Comparison of ENCODE assay signal across 13 cellular contexts in genomic region chr4:70801265-70801809, GRCh38. TPM values are rescaled to one million over a fixed set of nuclear protein-coding genes. Genes with fewer than 3 reads are reported as not detected.
DNase-seq lines count a peak whose midpoint lies in the region; ATAC-seq and TF ChIP-seq lines count a peak whose summit lies in the region.
"Had no signal": no experiment of that assay in that cellular context is flagged by ENCODE, and none has a peak within 500 bp of the region (broad histone marks: within the 10 kb centered on the region; RNA-seq: fewer than 3 reads in every experiment).

No MANE protein-coding gene starts in this region.

- WGBS in H9 (ENCODE audit: extremely low coverage, insufficient read length, low lambda C conversion rate): no CpG with 5 or more reads among the region's 1 CpG

- H3K27ac ChIP-seq in CD4-positive, alpha-beta T cell (ENCODE audit: low read depth, low read length): no peak overlapping the region
- no peak overlapping the region for H3K27ac ChIP-seq in H9 (ENCODE audit: insufficient read length, low read depth, low read length)

- H4K8ac ChIP-seq in H9 (replicated peaks; ENCODE audit: insufficient read length, low read depth, low read length): no peak overlapping the region

- no peak overlapping the region for H3K18ac ChIP-seq in H9 (ENCODE audit: insufficient read length, low read depth, low read length)

- H2AK5ac ChIP-seq in H9 (ENCODE audit: insufficient read length, low read length): no peak overlapping the region

- H4K5ac ChIP-seq in H9 (ENCODE audit: insufficient read length, low read depth, low read length): no peak overlapping the region

- no peak overlapping the region for H2BK12ac ChIP-seq in H9 (ENCODE audit: insufficient read length, low read depth, low read length)

- no peak overlapping the region for H2BK5ac ChIP-seq in H9 (ENCODE audit: insufficient read length, low read length)

- no peak overlapping the region for H3K56ac ChIP-seq in H9 (ENCODE audit: insufficient read length, low read depth, low read length)

- peaks cover 6% of the 10 kb centered on the region for H3K36me3 Mint-ChIP-seq in CD4-positive, alpha-beta T cell (ENCODE audit: low read depth)
- H3K36me3 Mint-ChIP-seq in T-cell: peaks cover 10% of the 10 kb centered on the region
- H3K36me3 Mint-ChIP-seq in H9 (ENCODE audit: insufficient read depth in 1 of 3, low read depth in 3 of 3): peaks cover 1 to 14% (median 13%) of the 10 kb centered on the region in 3 experiments; a peak in 6 of 7 replicates

- H3K27me3 ChIP-seq in CD4-positive, alpha-beta T cell (ENCODE audit: control insufficient read depth, insufficient read depth, low read length): no peaks in the 10 kb centered on the region
- H3K27me3 ChIP-seq in H9 (ENCODE audit: insufficient read depth, low read length): no peaks in the 10 kb centered on the region

- no peaks in the 10 kb centered on the region for H3K27me3 Mint-ChIP-seq in CD4-positive, alpha-beta T cell
- H3K27me3 Mint-ChIP-seq in T-cell (no peaks in the 10 kb centered on the region), H9 (ENCODE audit: low read depth) (no peaks in the 10 kb centered on the region; the same call in 1 of the 2 replicates)
- H3K27me3 Mint-ChIP-seq: B cell had no signal

- no peaks in the 10 kb centered on the region for H4K20me1 ChIP-seq in H9 (ENCODE audit: control insufficient read depth, insufficient read depth, insufficient read length)

- H3K4me3 Mint-ChIP-seq in CD4-positive, alpha-beta T cell: no peak overlapping the region
- H3K4me3 Mint-ChIP-seq in T-cell (peak overlapping the region in 1 of 3 donors; percentile 40), H9 (no peak overlapping the region)
- H3K4me3 Mint-ChIP-seq: B cell, nephron had no signal

- no peaks in the 10 kb centered on the region for H3K9me3 ChIP-seq in CD4-positive, alpha-beta T cell (ENCODE audit: control insufficient read depth, low read length)
- H3K9me3 ChIP-seq in H9 (ENCODE audit: control insufficient read depth, low read depth, low read length): no peaks in the 10 kb centered on the region

- no peaks in the 10 kb centered on the region for H3K79me1 ChIP-seq in H9 (ENCODE audit: insufficient read depth, low read depth, low read length, poor library complexity, severe bottlenecking)

- H3K14ac ChIP-seq in H9 (ENCODE audit: insufficient read depth, low read length): no peak overlapping the region

- no peak overlapping the region for H2BK20ac ChIP-seq in H9 (ENCODE audit: low read depth, low read length, poor library complexity, severe bottlenecking)

- H3K23me2 ChIP-seq in H9 (ENCODE audit: insufficient read length, low read depth, low read length, poor library complexity, severe bottlenecking): no peaks in the 10 kb centered on the region

- H4K91ac ChIP-seq in H9 (ENCODE audit: insufficient read length, low read depth, low read length): no peak overlapping the region

- CTCF ChIA-PET in CD4-positive, alpha-beta T cell (lab: Charles Lee): no interaction called here
- CTCF ChIA-PET in T-cell (lab: Charles Lee): interaction anchor here in 1 of 2 donors (0.5 kb wide), 1 partner anchor 208 kb away, joined by 3 read pairs; no protein-coding TSS in a partner anchor

- no peak overlapping the region for H2BK15ac ChIP-seq in H9 (ENCODE audit: low read depth, low read length)

- no peak overlapping the region for H2AFZ ChIP-seq in H9 (ENCODE audit: low read length)

- H3K4me1 Mint-ChIP-seq in CD4-positive, alpha-beta T cell (ENCODE audit: low read depth): peaks cover 22% of the 10 kb centered on the region
- H3K4me1 Mint-ChIP-seq in T-cell (peaks cover 16 to 20% (median 19%) of the 10 kb centered on the region in 3 donors), H9 (no peaks in the 10 kb centered on the region)
- H3K4me1 Mint-ChIP-seq: B cell, nephron had no signal

- no peak overlapping the region for H3K4ac ChIP-seq in H9 (ENCODE audit: low read depth, low read length)

- ATAC-seq in CD4-positive, alpha-beta T cell (ENCODE audit: poor library complexity): peak; percentile 73
- ATAC-seq in GM18519 (IDR thresholded peaks at IDR 0.05; ENCODE audit: low FRiP score, unreplicated experiment): peak; percentile 73
- ATAC-seq in HG02840 (IDR thresholded peaks at IDR 0.05; ENCODE audit: low FRiP score, unreplicated experiment): peak; percentile 72
- ATAC-seq in T-cell (replicated peaks in 1 of 4): peak; percentile 48 to 91 (median 56)

- POLR2A ChIA-PET in CD4-positive, alpha-beta T cell (lab: Charles Lee): interaction anchor here (0.7 to 1.8 kb wide), 3 partner anchors 38 to 97 kb away, joined by 4 to 9 read pairs (median 4); partner anchors contain the start of gene GRSF1
- POLR2A ChIA-PET in T-cell (lab: Charles Lee): no interaction called here

- H3K4me1 ChIP-seq in H9 (ENCODE audit: insufficient read depth, low read length): no peaks in the 10 kb centered on the region

- H3K79me2 ChIP-seq in H9 (ENCODE audit: insufficient read depth, low read length): no peaks in the 10 kb centered on the region

- no peaks in the 10 kb centered on the region for H3K9me3 Mint-ChIP-seq in CD4-positive, alpha-beta T cell
- H3K9me3 Mint-ChIP-seq in T-cell (no peaks in the 10 kb centered on the region), H9 (no peaks in the 10 kb centered on the region)
- H3K9me3 Mint-ChIP-seq: nephron had no signal

- no peak overlapping the region for H2BK120ac ChIP-seq in H9 (ENCODE audit: low read depth, low read length, poor library complexity, severe bottlenecking)

- no peak overlapping the region for H3K9ac ChIP-seq in H9 (ENCODE audit: extremely low read depth, insufficient read length, low read length)

- TF ChIP-seq CTCF in CD4-positive, alpha-beta T cell (IDR thresholded peaks at IDR 0.05): no peak
- TF ChIP-seq CTCF in H9 (conservative IDR thresholded peaks at IDR 0.05): no peak

- no peak overlapping the region for H3K23ac ChIP-seq in H9 (ENCODE audit: insufficient read length, low read depth, low read length)

- no peak overlapping the region for H3K4me2 ChIP-seq in H9 (ENCODE audit: insufficient read depth, insufficient read length, low read length)

- H3K27ac Mint-ChIP-seq in CD4-positive, alpha-beta T cell: peak overlapping the region; percentile 48
- H3K27ac Mint-ChIP-seq in T-cell: peak overlapping the region; percentile 71 to 74
- H3K27ac Mint-ChIP-seq in H9: no peak overlapping the region; a peak in 1 of 7 replicates
- H3K27ac Mint-ChIP-seq: B cell, nephron had no signal

- H3T11ph ChIP-seq in H9 (ENCODE audit: low read length): no peak overlapping the region

- intact Hi-C loops in CD4-positive, alpha-beta T cell (cut with DNase I, micrococcal nuclease): no loop called here

- no peak for DNase-seq in CD4-positive, alpha-beta T cell
- DNase-seq in T-cell: peak in 1 of 34 experiments; percentile 29
- DNase-seq in H9: no peak
- no peak for DNase-seq in glomerular visceral epithelial cell (ENCODE audit: extremely low spot score)
- no peak for DNase-seq in NCI-H187 treated with DMSO at 0.1 percent for 48 hours (lab: John Stamatoyannopoulos, UW)
- DNase-seq in KG1 (lab: John Stamatoyannopoulos, UW): no peak
- DNase-seq: GDM1, NCI-H1105 treated with DMSO at 0.1 percent for 48 hours, OCI-M1 had no signal

RNA-seq across cellular contexts. Expression of gene GRSF1, which starts 38.4 kb away (rescaled TPM):
- total RNA-seq in CD4-positive, alpha-beta T cell: 10 to 100 TPM; 32.7 to 34.1 TPM
- total RNA-seq in T-cell (10 to 100 TPM; 42.6 to 48.8 (median 44.7) TPM), H9 (2021) (103 and 108 TPM in 2 replicates)

Comparison
In these comparisons a context has a peak if more than half of its experiments do, and no peak if none do; other contexts are left out.
1. H3K27ac Mint-ChIP-seq: peak in CD4-positive, alpha-beta T cell (single experiment) and T-cell (2 of 2); none in H9 (0 of 3).
2. Peak in every context shown above with its lines, with median percentiles within 50 percentile points of each other: ATAC-seq.